In genomic region chr5:149550267-149550582, GRCh38 we compare ENCODE assay signal across 8 cellular contexts. TPM values are rescaled to one million over a fixed set of nuclear protein-coding genes. Genes with fewer than 3 reads are reported as not detected.
DNase-seq lines count a peak whose midpoint lies in the region; FAIRE-seq and TF ChIP-seq lines count a peak whose summit lies in the region.

No MANE protein-coding gene starts in this region.

- H3K27me3 ChIP-seq in BLaER1 treated with 17β-estradiol and CSF1 and Interleukin-3, amounts not matched to agents 10 nM and 100 nM, result no peaks in the 10 kb centered on the region
- H3K27me3 ChIP-seq in Loucy (ENCODE audit: insufficient read depth, low read length, poor library complexity, severe bottlenecking) (peaks cover 16% of the 10 kb centered on the region), astrocyte (ENCODE audit: insufficient read depth, low read length) (no peaks in the 10 kb centered on the region)

- no peaks in the 10 kb centered on the region for H3F3A ChIP-seq in Loucy (ENCODE audit: low read depth)

- no peaks in the 10 kb centered on the region for H3K9me2 ChIP-seq in Loucy (replicated peaks; ENCODE audit: low read depth, low read length)

- peaks cover 49 to 56% (median 50%) of the 10 kb centered on the region in 11 experiments for H4K20me1 ChIP-seq in BLaER1 treated with 17β-estradiol and CSF1 and Interleukin-3, amounts not matched to agents 10 nM and 100 nM
- H4K20me1 ChIP-seq in Loucy (ENCODE audit: insufficient read depth, low read length, poor library complexity, severe bottlenecking) (peaks cover 48% of the 10 kb centered on the region), astrocyte (ENCODE audit: insufficient read depth, low read length) (peaks cover 49% of the 10 kb centered on the region)

- peak overlapping the region; percentile 94 for H3K4me3 Mint-ChIP-seq in astrocyte (ENCODE audit: unreplicated experiment)

- H3K9me3 Mint-ChIP-seq in astrocyte (ENCODE audit: unreplicated experiment), result no peaks in the 10 kb centered on the region

- H2AFZ ChIP-seq in Loucy (ENCODE audit: low read length), result no peak overlapping the region
- no peak overlapping the region for H2AFZ ChIP-seq in astrocyte (ENCODE audit: low read depth, low read length)

- H3K79me2 ChIP-seq in Loucy (ENCODE audit: insufficient read depth, low read length), result peaks cover 60% of the 10 kb centered on the region
- peaks cover 66% of the 10 kb centered on the region for H3K79me2 ChIP-seq in astrocyte (ENCODE audit: insufficient read depth, low read length)

- DNase-seq in astrocyte (ENCODE audit: low read depth), result peak; percentile 65
- DNase-seq in inferior parietal cortex (ENCODE audit: extremely low spot score), result peak; percentile 48
- peak; percentile 76 for DNase-seq in stromal cell of bone marrow (ENCODE audit: low read depth)
- no peak for DNase-seq in NCI-H2196 treated with DMSO at 0.1 percent for 48 hours (lab: John Stamatoyannopoulos, UW; ENCODE audit: unreplicated experiment)
- no peak for DNase-seq in DMS153 treated with DMSO at 0.1 percent for 48 hours (lab: John Stamatoyannopoulos, UW; ENCODE audit: unreplicated experiment)
- no peak for DNase-seq in D721Med (ENCODE audit: insufficient read length, low spot score)

- H3K4me3 ChIP-seq in BLaER1 treated with 17β-estradiol and CSF1 and Interleukin-3, amounts not matched to agents 10 nM and 100 nM, result peak overlapping the region; percentile 85 to 100 (median 93)
- H3K4me3 ChIP-seq in Loucy (ENCODE audit: low read length, poor library complexity, severe bottlenecking), result peak overlapping the region; percentile 91
- H3K4me3 ChIP-seq in astrocyte (ENCODE audit: insufficient read depth, low read depth, low read length), result peak overlapping the region; percentile 98

- H3K36me3 ChIP-seq in BLaER1 treated with 17β-estradiol and CSF1 and Interleukin-3, amounts not matched to agents 10 nM and 100 nM, result peaks cover 46 to 50% (median 47%) of the 10 kb centered on the region in 11 experiments
- H3K36me3 ChIP-seq in Loucy (ENCODE audit: insufficient read depth, low read length), result peaks cover 36% of the 10 kb centered on the region
- H3K36me3 ChIP-seq in astrocyte (ENCODE audit: insufficient read depth, low read length), result peaks cover 11% of the 10 kb centered on the region

- TF ChIP-seq CTCF in Loucy (conservative IDR thresholded peaks at IDR 0.05; ENCODE audit: low read length), result no peak
- no peak for TF ChIP-seq CTCF in astrocyte (IDR thresholded peaks at IDR 0.05; ENCODE audit: insufficient read depth, low read depth, low read length)
- no peak for TF ChIP-seq CTCF in D721Med (IDR thresholded peaks at IDR 0.05; ENCODE audit: insufficient read depth, missing control alignments)

- peak overlapping the region; percentile 99 for H3K27ac Mint-ChIP-seq in astrocyte (ENCODE audit: unreplicated experiment)

- no peaks in the 10 kb centered on the region for H3K27me3 Mint-ChIP-seq in astrocyte (ENCODE audit: low read depth, unreplicated experiment)

- H3K4me1 ChIP-seq in BLaER1 treated with 17β-estradiol and CSF1 and Interleukin-3, amounts not matched to agents 10 nM and 100 nM, result peaks cover 30 to 54% (median 37%) of the 10 kb centered on the region in 10 experiments
- H3K4me1 ChIP-seq in Loucy (ENCODE audit: insufficient read depth, low read length, poor library complexity, severe bottlenecking), result peaks cover 27% of the 10 kb centered on the region
- peaks cover 23% of the 10 kb centered on the region for H3K4me1 ChIP-seq in astrocyte (ENCODE audit: insufficient read depth, low read length)

- H3K36me3 Mint-ChIP-seq in astrocyte (ENCODE audit: low read depth, unreplicated experiment), result peaks cover 26% of the 10 kb centered on the region

- H3K9ac ChIP-seq in BLaER1 treated with 17β-estradiol and CSF1 and Interleukin-3, amounts not matched to agents 10 nM and 100 nM, result peak overlapping the region; percentile 94 to 100 (median 99)
- H3K9ac ChIP-seq in Loucy (ENCODE audit: low read depth, low read length, poor library complexity, severe bottlenecking) (peak overlapping the region; percentile 100), astrocyte (ENCODE audit: low read length) (peak overlapping the region; percentile 100)

- H3K9me3 ChIP-seq in BLaER1 treated with 17β-estradiol and CSF1 and Interleukin-3, amounts not matched to agents 10 nM and 100 nM (replicated peaks in 1 of 11), result no peaks in the 10 kb centered on the region
- H3K9me3 ChIP-seq in Loucy (ENCODE audit: insufficient read depth, low read depth, low read length) (no peaks in the 10 kb centered on the region), astrocyte (ENCODE audit: insufficient read depth, low read depth, low read length) (no peaks in the 10 kb centered on the region)

- no peak for FAIRE-seq in astrocyte (lab: Jason Lieb, UNC)
- FAIRE-seq in D721Med (lab: Jason Lieb, UNC), result no peak

- peak overlapping the region; percentile 94 to 100 (median 98) for H3K27ac ChIP-seq in BLaER1 treated with 17β-estradiol and CSF1 and Interleukin-3, amounts not matched to agents 10 nM and 100 nM
- H3K27ac ChIP-seq in astrocyte (ENCODE audit: low read depth, low read length), result peak overlapping the region; percentile 99

- H3K4me2 ChIP-seq in BLaER1 treated with 17β-estradiol and CSF1 and Interleukin-3, amounts not matched to agents 10 nM and 100 nM, result peak overlapping the region; percentile 83 to 99 (median 93)
- peak overlapping the region; percentile 92 for H3K4me2 ChIP-seq in Loucy (ENCODE audit: low read depth, low read length, poor library complexity, severe bottlenecking)
- peak overlapping the region; percentile 95 for H3K4me2 ChIP-seq in astrocyte (ENCODE audit: low read length)

- H3K4me1 Mint-ChIP-seq in astrocyte (ENCODE audit: low read depth, unreplicated experiment), result peaks cover 7% of the 10 kb centered on the region

RNA-seq across cellular contexts. Expression of gene CSNK1A1, which starts 1.0 kb away (rescaled TPM):
- total RNA-seq in astrocyte, result 384 and 392 TPM in 2 replicates

RNA-seq across cellular contexts. Expression of gene ARHGEF37, which starts 31.1 kb away (rescaled TPM):
- total RNA-seq in astrocyte, result 1.4 and 2.3 TPM in 2 replicates

Comparison
In these comparisons a context has a peak if more than half of its experiments do, and no peak if none do; other contexts are left out.
1. DNase-seq: peak in astrocyte (single experiment), inferior parietal cortex (single experiment) and stromal cell of bone marrow (single experiment); none in NCI-H2196 treated with DMSO at 0.1 percent for 48 hours (single experiment), DMS153 treated with DMSO at 0.1 percent for 48 hours (single experiment) and D721Med (single experiment).
2. Peak in every context shown above with its lines, with median percentiles within 50 percentile points of each other: H3K4me2 ChIP-seq, H3K4me3 ChIP-seq and H3K9ac ChIP-seq.